1 cellular context compared by ENCODE assay signal in the genomic region with DNA sequence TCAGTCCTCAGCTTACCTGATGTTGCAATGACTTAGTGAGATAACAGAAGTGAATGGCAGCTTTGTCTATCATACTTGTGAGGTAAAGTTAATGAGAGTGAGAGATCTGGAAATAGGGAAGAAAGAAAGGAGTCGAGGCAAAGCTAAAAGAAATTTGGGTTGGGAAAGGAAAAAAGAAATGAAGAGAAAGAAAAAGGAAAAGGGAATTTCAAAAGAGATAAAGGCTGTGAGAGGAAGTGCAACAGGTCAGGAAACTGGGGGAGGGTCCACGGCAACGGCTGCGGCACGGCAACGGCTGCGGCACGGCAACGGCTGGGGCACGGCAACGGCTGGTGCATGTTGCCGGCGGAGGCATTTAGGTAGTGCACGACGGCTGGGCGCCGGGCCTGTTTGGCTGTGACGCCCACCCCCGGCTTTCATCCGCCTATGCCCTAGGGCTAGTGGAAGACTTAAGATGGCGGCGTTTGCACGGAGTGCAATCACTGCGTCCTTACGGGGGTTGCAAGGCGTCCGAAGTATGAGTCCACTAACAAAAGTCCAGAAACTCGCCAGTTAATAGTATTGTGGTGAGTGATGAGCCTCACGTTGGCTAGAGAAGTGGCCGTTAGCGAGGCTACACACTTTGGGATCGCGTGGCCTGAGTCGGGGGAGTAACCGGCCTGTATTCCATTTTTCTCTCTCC.
TF ChIP-seq lines count a peak whose summit lies in the region.

No MANE protein-coding gene starts in this region.

TF ChIP-seq in HEK293, 187 proteins besides CTCF, POLR2A, EP300 and RAD21 (continued from another document and continues in another):
- TF ChIP-seq ZNF239 (tag by site-specific recombination; IDR thresholded peaks at IDR 0.05) (peak; percentile 96), ZFP3 (tag by site-specific recombination; IDR thresholded peaks at IDR 0.05; ENCODE audit: low read depth) (peak; percentile 47; the same call in 1 of the 2 replicates), ZXDB (tag by site-specific recombination; IDR thresholded peaks at IDR 0.05) (peak; percentile 100), ZNF843 (tag by site-specific recombination; IDR thresholded peaks at IDR 0.05) (peak; percentile 95), ZNF585B (tag by site-specific recombination; IDR thresholded peaks at IDR 0.05) (peak; percentile 50; the same call in 1 of the 2 replicates), SALL2 (tag by site-specific recombination; IDR thresholded peaks at IDR 0.05; ENCODE audit: borderline replicate concordance) (no peak; the same call in none of the 2 replicates), ZFP41 (tag by site-specific recombination; IDR thresholded peaks at IDR 0.05; ENCODE audit: borderline replicate concordance) (peak; percentile 100), ZNF514 (tag by site-specific recombination; IDR thresholded peaks at IDR 0.05) (peak; percentile 93; the same call in 1 of the 2 replicates), ZNF677 (tag by site-specific recombination; IDR thresholded peaks at IDR 0.05) (peak; percentile 88), ZNF571 (tag by site-specific recombination; IDR thresholded peaks at IDR 0.05) (no peak; the same call in 1 of the 2 replicates), ZNF155 (tag by site-specific recombination; IDR thresholded peaks at IDR 0.05) (peak; percentile 79; the same call in 1 of the 2 replicates), ZNF701 (tag by site-specific recombination; IDR thresholded peaks at IDR 0.05) (peak; percentile 86), GLIS2 (tag by site-specific recombination; IDR thresholded peaks at IDR 0.05) (peak; percentile 97), ZNF561 (tag by site-specific recombination; IDR thresholded peaks at IDR 0.05; ENCODE audit: borderline replicate concordance) (peak; percentile 100), KLF7 (tag by site-specific recombination; IDR thresholded peaks at IDR 0.05; ENCODE audit: borderline replicate concordance) (peak; percentile 100), ZNF133 (tag by site-specific recombination; IDR thresholded peaks at IDR 0.05) (peak; percentile 76), ZNF157 (tag by site-specific recombination; IDR thresholded peaks at IDR 0.05) (peak; percentile 62; the same call in 1 of the 2 replicates), ZNF555 (tag by site-specific recombination; conservative IDR thresholded peaks at IDR 0.05) (0 out of 2 replicates have a peak, but pooled peaks have one; percentile 13), ZNF48 (tag by site-specific recombination; IDR thresholded peaks at IDR 0.05) (no peak), ZNF174 (tag by site-specific recombination; IDR thresholded peaks at IDR 0.05) (no peak), GLIS1 (tag by site-specific recombination; IDR thresholded peaks at IDR 0.05) (peak; percentile 90), ZNF426 (tag by site-specific recombination; IDR thresholded peaks at IDR 0.05) (0 out of 2 replicates have a peak, but pooled peaks have one; percentile 13), ZBTB7A (tag by site-specific recombination; IDR thresholded peaks at IDR 0.05; ENCODE audit: low read depth) (peak; percentile 99), ZNF114 (tag by site-specific recombination; IDR thresholded peaks at IDR 0.05) (0 out of 2 replicates have a peak, but pooled peaks have one; percentile 29), ZNF626 (tag by site-specific recombination; IDR thresholded peaks at IDR 0.05) (peak; percentile 100), ZNF768 (tag by site-specific recombination; IDR thresholded peaks at IDR 0.05) (peak; percentile 70; the same call in 1 of the 2 replicates), SP3 (tag by site-specific recombination; IDR thresholded peaks at IDR 0.05) (peak; percentile 93), ZNF391 (tag by site-specific recombination; IDR thresholded peaks at IDR 0.05; ENCODE audit: borderline replicate concordance, low read depth) (peak; percentile 100), ZNF341 (tag by site-specific recombination; IDR thresholded peaks at IDR 0.05; ENCODE audit: low read depth) (peak; percentile 100)
- TF ChIP-seq, protein P1, sequence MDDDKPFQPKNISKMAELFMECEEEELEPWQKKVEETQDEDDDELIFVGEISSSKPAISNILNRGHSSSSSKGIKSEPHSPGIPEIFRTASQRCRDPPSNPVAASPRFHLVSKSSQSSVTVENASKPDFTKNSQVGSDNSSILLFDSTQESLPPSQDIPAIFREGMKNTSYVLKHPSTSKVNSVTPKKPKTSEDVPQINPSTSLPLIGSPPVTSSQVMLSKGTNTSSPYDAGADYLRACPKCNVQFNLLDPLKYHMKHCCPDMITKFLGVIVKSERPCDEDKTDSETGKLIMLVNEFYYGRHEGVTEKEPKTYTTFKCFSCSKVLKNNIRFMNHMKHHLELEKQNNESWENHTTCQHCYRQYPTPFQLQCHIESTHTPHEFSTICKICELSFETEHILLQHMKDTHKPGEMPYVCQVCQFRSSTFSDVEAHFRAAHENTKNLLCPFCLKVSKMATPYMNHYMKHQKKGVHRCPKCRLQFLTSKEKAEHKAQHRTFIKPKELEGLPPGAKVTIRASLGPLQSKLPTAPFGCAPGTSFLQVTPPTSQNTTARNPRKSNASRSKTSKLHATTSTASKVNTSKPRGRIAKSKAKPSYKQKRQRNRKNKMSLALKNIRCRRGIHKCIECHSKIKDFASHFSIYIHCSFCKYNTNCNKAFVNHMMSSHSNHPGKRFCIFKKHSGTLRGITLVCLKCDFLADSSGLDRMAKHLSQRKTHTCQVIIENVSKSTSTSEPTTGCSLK (tag by site-specific recombination; IDR thresholded peaks at IDR 0.05), result no peak
- TF ChIP-seq, protein P2, sequence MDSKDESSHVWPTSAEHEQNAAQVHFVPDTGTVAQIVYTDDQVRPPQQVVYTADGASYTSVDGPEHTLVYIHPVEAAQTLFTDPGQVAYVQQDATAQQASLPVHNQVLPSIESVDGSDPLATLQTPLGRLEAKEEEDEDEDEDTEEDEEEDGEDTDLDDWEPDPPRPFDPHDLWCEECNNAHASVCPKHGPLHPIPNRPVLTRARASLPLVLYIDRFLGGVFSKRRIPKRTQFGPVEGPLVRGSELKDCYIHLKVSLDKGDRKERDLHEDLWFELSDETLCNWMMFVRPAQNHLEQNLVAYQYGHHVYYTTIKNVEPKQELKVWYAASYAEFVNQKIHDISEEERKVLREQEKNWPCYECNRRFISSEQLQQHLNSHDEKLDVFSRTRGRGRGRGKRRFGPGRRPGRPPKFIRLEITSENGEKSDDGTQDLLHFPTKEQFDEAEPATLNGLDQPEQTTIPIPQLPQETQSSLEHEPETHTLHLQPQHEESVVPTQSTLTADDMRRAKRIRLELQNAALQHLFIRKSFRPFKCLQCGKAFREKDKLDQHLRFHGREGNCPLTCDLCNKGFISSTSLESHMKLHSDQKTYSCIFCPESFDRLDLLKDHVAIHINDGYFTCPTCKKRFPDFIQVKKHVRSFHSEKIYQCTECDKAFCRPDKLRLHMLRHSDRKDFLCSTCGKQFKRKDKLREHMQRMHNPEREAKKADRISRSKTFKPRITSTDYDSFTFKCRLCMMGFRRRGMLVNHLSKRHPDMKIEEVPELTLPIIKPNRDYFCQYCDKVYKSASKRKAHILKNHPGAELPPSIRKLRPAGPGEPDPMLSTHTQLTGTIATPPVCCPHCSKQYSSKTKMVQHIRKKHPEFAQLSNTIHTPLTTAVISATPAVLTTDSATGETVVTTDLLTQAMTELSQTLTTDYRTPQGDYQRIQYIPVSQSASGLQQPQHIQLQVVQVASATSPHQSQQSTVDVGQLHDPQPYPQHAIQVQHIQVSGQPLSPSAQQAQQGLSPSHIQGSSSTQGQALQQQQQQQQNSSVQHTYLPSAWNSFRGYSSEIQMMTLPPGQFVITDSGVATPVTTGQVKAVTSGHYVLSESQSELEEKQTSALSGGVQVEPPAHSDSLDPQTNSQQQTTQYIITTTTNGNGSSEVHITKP (tag by site-specific recombination; IDR thresholded peaks at IDR 0.05), result peak; percentile 95
- TF ChIP-seq, protein P3, sequence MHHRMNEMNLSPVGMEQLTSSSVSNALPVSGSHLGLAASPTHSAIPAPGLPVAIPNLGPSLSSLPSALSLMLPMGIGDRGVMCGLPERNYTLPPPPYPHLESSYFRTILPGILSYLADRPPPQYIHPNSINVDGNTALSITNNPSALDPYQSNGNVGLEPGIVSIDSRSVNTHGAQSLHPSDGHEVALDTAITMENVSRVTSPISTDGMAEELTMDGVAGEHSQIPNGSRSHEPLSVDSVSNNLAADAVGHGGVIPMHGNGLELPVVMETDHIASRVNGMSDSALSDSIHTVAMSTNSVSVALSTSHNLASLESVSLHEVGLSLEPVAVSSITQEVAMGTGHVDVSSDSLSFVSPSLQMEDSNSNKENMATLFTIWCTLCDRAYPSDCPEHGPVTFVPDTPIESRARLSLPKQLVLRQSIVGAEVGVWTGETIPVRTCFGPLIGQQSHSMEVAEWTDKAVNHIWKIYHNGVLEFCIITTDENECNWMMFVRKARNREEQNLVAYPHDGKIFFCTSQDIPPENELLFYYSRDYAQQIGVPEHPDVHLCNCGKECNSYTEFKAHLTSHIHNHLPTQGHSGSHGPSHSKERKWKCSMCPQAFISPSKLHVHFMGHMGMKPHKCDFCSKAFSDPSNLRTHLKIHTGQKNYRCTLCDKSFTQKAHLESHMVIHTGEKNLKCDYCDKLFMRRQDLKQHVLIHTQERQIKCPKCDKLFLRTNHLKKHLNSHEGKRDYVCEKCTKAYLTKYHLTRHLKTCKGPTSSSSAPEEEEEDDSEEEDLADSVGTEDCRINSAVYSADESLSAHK (tag by site-specific recombination; IDR thresholded peaks at IDR 0.05), result peak; percentile 94
- TF ChIP-seq, protein P4, sequence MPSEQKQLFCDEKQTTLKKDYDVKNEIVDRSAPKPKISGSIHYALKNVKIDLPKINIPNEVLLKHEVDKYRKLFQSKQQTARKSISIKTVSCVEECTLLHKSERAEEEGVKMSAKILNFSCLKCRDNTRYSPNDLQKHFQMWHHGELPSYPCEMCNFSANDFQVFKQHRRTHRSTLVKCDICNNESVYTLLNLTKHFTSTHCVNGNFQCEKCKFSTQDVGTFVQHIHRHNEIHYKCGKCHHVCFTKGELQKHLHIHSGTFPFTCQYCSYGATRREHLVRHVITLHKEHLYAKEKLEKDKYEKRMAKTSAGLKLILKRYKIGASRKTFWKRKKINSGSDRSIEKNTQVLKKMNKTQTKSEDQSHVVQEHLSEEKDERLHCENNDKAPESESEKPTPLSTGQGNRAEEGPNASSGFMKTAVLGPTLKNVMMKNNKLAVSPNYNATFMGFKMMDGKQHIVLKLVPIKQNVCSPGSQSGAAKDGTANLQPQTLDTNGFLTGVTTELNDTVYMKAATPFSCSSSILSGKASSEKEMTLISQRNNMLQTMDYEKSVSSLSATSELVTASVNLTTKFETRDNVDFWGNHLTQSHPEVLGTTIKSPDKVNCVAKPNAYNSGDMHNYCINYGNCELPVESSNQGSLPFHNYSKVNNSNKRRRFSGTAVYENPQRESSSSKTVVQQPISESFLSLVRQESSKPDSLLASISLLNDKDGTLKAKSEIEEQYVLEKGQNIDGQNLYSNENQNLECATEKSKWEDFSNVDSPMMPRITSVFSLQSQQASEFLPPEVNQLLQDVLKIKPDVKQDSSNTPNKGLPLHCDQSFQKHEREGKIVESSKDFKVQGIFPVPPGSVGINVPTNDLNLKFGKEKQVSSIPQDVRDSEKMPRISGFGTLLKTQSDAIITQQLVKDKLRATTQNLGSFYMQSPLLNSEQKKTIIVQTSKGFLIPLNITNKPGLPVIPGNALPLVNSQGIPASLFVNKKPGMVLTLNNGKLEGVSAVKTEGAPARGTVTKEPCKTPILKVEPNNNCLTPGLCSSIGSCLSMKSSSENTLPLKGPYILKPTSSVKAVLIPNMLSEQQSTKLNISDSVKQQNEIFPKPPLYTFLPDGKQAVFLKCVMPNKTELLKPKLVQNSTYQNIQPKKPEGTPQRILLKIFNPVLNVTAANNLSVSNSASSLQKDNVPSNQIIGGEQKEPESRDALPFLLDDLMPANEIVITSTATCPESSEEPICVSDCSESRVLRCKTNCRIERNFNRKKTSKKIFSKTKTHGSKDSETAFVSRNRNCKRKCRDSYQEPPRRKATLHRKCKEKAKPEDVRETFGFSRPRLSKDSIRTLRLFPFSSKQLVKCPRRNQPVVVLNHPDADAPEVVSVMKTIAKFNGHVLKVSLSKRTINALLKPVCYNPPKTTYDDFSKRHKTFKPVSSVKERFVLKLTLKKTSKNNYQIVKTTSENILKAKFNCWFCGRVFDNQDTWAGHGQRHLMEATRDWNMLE (tag by site-specific recombination; conservative IDR thresholded peaks at IDR 0.05; ENCODE audit: low read depth), result peak; percentile 94
- TF ChIP-seq, protein P5, sequence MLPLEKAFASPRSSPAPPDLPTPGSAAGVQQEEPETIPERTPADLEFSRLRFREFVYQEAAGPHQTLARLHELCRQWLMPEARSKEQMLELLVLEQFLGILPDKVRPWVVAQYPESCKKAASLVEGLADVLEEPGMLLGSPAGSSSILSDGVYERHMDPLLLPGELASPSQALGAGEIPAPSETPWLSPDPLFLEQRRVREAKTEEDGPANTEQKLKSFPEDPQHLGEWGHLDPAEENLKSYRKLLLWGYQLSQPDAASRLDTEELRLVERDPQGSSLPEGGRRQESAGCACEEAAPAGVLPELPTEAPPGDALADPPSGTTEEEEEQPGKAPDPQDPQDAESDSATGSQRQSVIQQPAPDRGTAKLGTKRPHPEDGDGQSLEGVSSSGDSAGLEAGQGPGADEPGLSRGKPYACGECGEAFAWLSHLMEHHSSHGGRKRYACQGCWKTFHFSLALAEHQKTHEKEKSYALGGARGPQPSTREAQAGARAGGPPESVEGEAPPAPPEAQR (tag by site-specific recombination; IDR thresholded peaks at IDR 0.05), result peak; percentile 100
- TF ChIP-seq, protein P6, sequence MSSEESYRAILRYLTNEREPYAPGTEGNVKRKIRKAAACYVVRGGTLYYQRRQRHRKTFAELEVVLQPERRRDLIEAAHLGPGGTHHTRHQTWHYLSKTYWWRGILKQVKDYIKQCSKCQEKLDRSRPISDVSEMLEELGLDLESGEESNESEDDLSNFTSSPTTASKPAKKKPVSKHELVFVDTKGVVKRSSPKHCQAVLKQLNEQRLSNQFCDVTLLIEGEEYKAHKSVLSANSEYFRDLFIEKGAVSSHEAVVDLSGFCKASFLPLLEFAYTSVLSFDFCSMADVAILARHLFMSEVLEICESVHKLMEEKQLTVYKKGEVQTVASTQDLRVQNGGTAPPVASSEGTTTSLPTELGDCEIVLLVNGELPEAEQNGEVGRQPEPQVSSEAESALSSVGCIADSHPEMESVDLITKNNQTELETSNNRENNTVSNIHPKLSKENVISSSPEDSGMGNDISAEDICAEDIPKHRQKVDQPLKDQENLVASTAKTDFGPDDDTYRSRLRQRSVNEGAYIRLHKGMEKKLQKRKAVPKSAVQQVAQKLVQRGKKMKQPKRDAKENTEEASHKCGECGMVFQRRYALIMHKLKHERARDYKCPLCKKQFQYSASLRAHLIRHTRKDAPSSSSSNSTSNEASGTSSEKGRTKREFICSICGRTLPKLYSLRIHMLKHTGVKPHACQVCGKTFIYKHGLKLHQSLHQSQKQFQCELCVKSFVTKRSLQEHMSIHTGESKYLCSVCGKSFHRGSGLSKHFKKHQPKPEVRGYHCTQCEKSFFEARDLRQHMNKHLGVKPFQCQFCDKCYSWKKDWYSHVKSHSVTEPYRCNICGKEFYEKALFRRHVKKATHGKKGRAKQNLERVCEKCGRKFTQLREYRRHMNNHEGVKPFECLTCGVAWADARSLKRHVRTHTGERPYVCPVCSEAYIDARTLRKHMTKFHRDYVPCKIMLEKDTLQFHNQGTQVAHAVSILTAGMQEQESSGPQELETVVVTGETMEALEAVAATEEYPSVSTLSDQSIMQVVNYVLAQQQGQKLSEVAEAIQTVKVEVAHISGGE (tag by site-specific recombination; conservative IDR thresholded peaks at IDR 0.05; ENCODE audit: low read depth), result peak; percentile 100
